Comparison of ENCODE assay signal across 8 cellular contexts in genomic region chr11:3056296-3057068, GRCh38. TPM values are rescaled to one million over a fixed set of nuclear protein-coding genes. Genes with fewer than 3 reads are reported as not detected.
DNase-seq lines count a peak whose midpoint lies in the region; ATAC-seq, FAIRE-seq and TF ChIP-seq lines count a peak whose summit lies in the region.

No MANE protein-coding gene starts in this region.

- BruUV-seq in OCI-LY7 (replicated peaks; lab: Mats Ljungman, UMichigan) (no TSS peak), K562 (replicated peaks; lab: Mats Ljungman, UMichigan) (TSS peak; percentile 43)

- no peaks in the 10 kb centered on the region for H3K27me3 Mint-ChIP-seq in stimulated activated naive CD8-positive, alpha-beta T cell treated with anti-CD3 and anti-CD28 coated beads, Interleukin-15, amount 100 ng/mL, for 72 hours

- no peaks in the 10 kb centered on the region for H3K9me2 ChIP-seq in OCI-LY7 (ENCODE audit: insufficient read depth, low read length)

- H2AFZ ChIP-seq in OCI-LY7 (ENCODE audit: low read length), result no peak overlapping the region; the same call in 1 of the 2 replicates
- H2AFZ ChIP-seq in K562 (ENCODE audit: low read depth, low read length), result no peak overlapping the region

- CTCF ChIA-PET in OCI-LY7 (lab: Charles Lee; ENCODE audit: unreplicated experiment) (no interaction called here), K562 (lab: Yijun Ruan, JAX; ENCODE audit: low intra/inter-chr PET ratio) (no interaction called here)

- H3K4me3 ChIP-seq in OCI-LY7 (ENCODE audit: low read depth, low read length, poor library complexity, severe bottlenecking) (peak overlapping the region; percentile 95), K562 (peak overlapping the region; percentile 100), liver (ENCODE audit: low read depth in 1 of 3, low read length in 3 of 3) (peak overlapping the region; percentile 87 to 94 (median 89))

- H3K79me2 ChIP-seq in OCI-LY7 (ENCODE audit: insufficient read depth, low read depth, low read length), result peaks cover 51% of the 10 kb centered on the region
- H3K79me2 ChIP-seq in K562 (ENCODE audit: control insufficient read depth, insufficient read depth, low read length), result peaks cover 62% of the 10 kb centered on the region

- TF ChIP-seq CTCF in OCI-LY7 (conservative IDR thresholded peaks at IDR 0.05; ENCODE audit: low read length) (no peak), K562 (IDR thresholded peaks at IDR 0.05 in 2 of 3, conservative IDR thresholded peaks at IDR 0.05 in 1 of 3; ENCODE audit: insufficient read depth in 2 of 3, low read depth in 1 of 3, low read length in 3 of 3) (no peak), liver (IDR thresholded peaks at IDR 0.05; ENCODE audit: low read depth, low read length, missing input control) (no peak)

- H3K4me2 ChIP-seq in OCI-LY7 (ENCODE audit: low read length), result peak overlapping the region; percentile 95
- peak overlapping the region; percentile 88 for H3K4me2 ChIP-seq in K562 (ENCODE audit: insufficient read depth, low read length)

- H3K9me3 ChIP-seq in OCI-LY7 (ENCODE audit: low read length) (no peaks in the 10 kb centered on the region), K562 (replicated peaks; ENCODE audit: control insufficient read depth, insufficient read depth, low read depth, low read length) (no peaks in the 10 kb centered on the region), liver (ENCODE audit: control insufficient read depth in 4 of 4, low read length in 3 of 4) (no peaks in the 10 kb centered on the region)

- no peak for TF ChIP-seq EP300 in K562 (IDR thresholded peaks at IDR 0.05; ENCODE audit: low read length)

- DNase-seq in OCI-LY7 (ENCODE audit: low spot score) (peak; percentile 47), K562 (ENCODE audit: extremely low read depth in 1 of 4, low spot score in 3 of 4) (peak in 1 of 4 experiments; percentile 48), superior temporal gyrus (ENCODE audit: extremely low spot score) (no peak), NCI-H510A treated with DMSO at 0.1 percent for 48 hours (lab: John Stamatoyannopoulos, UW) (no peak)
- peak; percentile 34 to 48 for DNase-seq in stimulated activated naive CD8-positive, alpha-beta T cell treated with anti-CD3 and anti-CD28 coated beads, Interleukin-15, amount 100 ng/mL, for 72 hours

- H3K27ac ChIP-seq in OCI-LY7 (ENCODE audit: low read depth, low read length, poor library complexity, severe bottlenecking) (peak overlapping the region; percentile 49), K562 (ENCODE audit: extremely low read depth, low read depth, low read length) (peak overlapping the region; percentile 94), liver (ENCODE audit: low read depth in 1 of 2, low read length in 2 of 2) (peak overlapping the region; percentile 75 to 87)

- no peaks in the 10 kb centered on the region for H3K9me3 Mint-ChIP-seq in stimulated activated naive CD8-positive, alpha-beta T cell treated with anti-CD3 and anti-CD28 coated beads, Interleukin-15, amount 100 ng/mL, for 72 hours

- H3K9ac ChIP-seq in K562 (ENCODE audit: insufficient read depth in 1 of 2, low read depth in 2 of 2, low read length in 2 of 2) (peak overlapping the region; percentile 98 to 99), liver (ENCODE audit: low read depth in 1 of 2, low read length in 2 of 2) (peak overlapping the region; percentile 63 to 74)

- H3K27me3 ChIP-seq in K562 (ENCODE audit: control insufficient read depth in 2 of 2, insufficient read depth in 2 of 2, low read length in 2 of 2) (no peaks in the 10 kb centered on the region), liver (ENCODE audit: control insufficient read depth in 4 of 4, insufficient read depth in 4 of 4, low read length in 3 of 4) (no peaks in the 10 kb centered on the region)

- no peak for FAIRE-seq in K562 (lab: Jason Lieb, UNC)

- H4K20me1 ChIP-seq in OCI-LY7 (ENCODE audit: insufficient read depth, low read length) (peaks cover 6% of the 10 kb centered on the region; the same call in 1 of the 2 replicates), K562 (replicated peaks; ENCODE audit: control insufficient read depth, insufficient read depth, low read length) (peaks cover 38% of the 10 kb centered on the region)

- no peak for TF ChIP-seq POLR2A in K562 (conservative IDR thresholded peaks at IDR 0.05)

- H3K4me3 Mint-ChIP-seq in stimulated activated naive CD8-positive, alpha-beta T cell treated with anti-CD3 and anti-CD28 coated beads, Interleukin-15, amount 100 ng/mL, for 72 hours, result peak overlapping the region; percentile 98

- peaks cover 31% of the 10 kb centered on the region for H3K36me3 ChIP-seq in OCI-LY7 (ENCODE audit: insufficient read depth, low read length)
- peaks cover 30% of the 10 kb centered on the region; the same call in 2 of the 3 replicates for H3K36me3 ChIP-seq in K562 (ENCODE audit: control insufficient read depth, insufficient read depth, low read length)
- H3K36me3 ChIP-seq in liver (ENCODE audit: control insufficient read depth in 4 of 4, insufficient read depth in 3 of 4, low read depth in 1 of 4, low read length in 3 of 4), result peaks cover 0 to 9% (median 6%) of the 10 kb centered on the region in 4 donors

- peak overlapping the region; percentile 97 to 99 for H3K27ac Mint-ChIP-seq in stimulated activated naive CD8-positive, alpha-beta T cell treated with anti-CD3 and anti-CD28 coated beads, Interleukin-15, amount 100 ng/mL, for 72 hours

- peaks cover 18% of the 10 kb centered on the region for H3K9me1 ChIP-seq in K562 (ENCODE audit: control insufficient read depth, insufficient read depth, low read length)

- POLR2A ChIA-PET in OCI-LY7 (lab: Charles Lee), result interaction anchor here (1.0 kb wide), 1 partner anchor 42 kb away, joined by 3 read pairs; no protein-coding TSS in a partner anchor
- POLR2A ChIA-PET in K562 (lab: Yijun Ruan, JAX), result interaction anchor here (1.0 to 2.0 kb wide), 4 partner anchors 9 to 18 kb away, joined by 4 to 6 read pairs (median 6); no protein-coding TSS in a partner anchor

- H3K4me1 ChIP-seq in OCI-LY7 (ENCODE audit: insufficient read depth, low read length, poor library complexity, severe bottlenecking) (peaks cover 14% of the 10 kb centered on the region), K562 (replicated peaks in 1 of 2; ENCODE audit: control insufficient read depth in 2 of 2, insufficient read depth in 2 of 2, low read length in 2 of 2) (peaks cover 43 to 52% of the 10 kb centered on the region in 2 experiments), liver (ENCODE audit: control insufficient read depth in 4 of 4, insufficient read depth in 4 of 4, low read length in 3 of 4) (peaks cover 3 to 20% (median 16%) of the 10 kb centered on the region in 4 donors)

- in situ Hi-C loops in K562 (cut with MboI), result no loop called here

- 2% methylated on average over 16 of the region's 29 CpGs for WGBS in K562 (ENCODE audit: insufficient coverage, low coverage, missing lambda C conversion rate)
- 3% methylated on average over 29 of the region's 29 CpGs for WGBS in liver

- peaks cover 53% of the 10 kb centered on the region for H3K4me1 Mint-ChIP-seq in stimulated activated naive CD8-positive, alpha-beta T cell treated with anti-CD3 and anti-CD28 coated beads, Interleukin-15, amount 100 ng/mL, for 72 hours

- TF ChIP-seq RAD21 in K562 (CRISPR knock-in tag; conservative IDR thresholded peaks at IDR 0.05 in 1 of 2, IDR thresholded peaks at IDR 0.05 in 1 of 2) (no peak), liver (IDR thresholded peaks at IDR 0.05) (no peak)

- intact Hi-C loops in OCI-LY7 (cut with micrococcal nuclease; ENCODE audit: unreplicated experiment), result loop anchor here (2.0 to 5.0 kb wide), 2 partner anchors 64 to 669 kb away; partner anchors contain the start of gene NAP1L4
- intact Hi-C loops in K562 (cut with micrococcal nuclease), result no loop called here

- ATAC-seq in GM21381 (IDR thresholded peaks at IDR 0.05; ENCODE audit: unreplicated experiment), result peak; percentile 12
- no peak for ATAC-seq in K562
- peak; percentile 38 for ATAC-seq in stimulated activated naive CD8-positive, alpha-beta T cell treated with anti-CD3 and anti-CD28 coated beads, Interleukin-15, amount 100 ng/mL, for 72 hours
- no peak for ATAC-seq in GM21619 (IDR thresholded peaks at IDR 0.05; ENCODE audit: unreplicated experiment)

TF ChIP-seq in K562, 482 proteins besides CTCF, POLR2A, EP300 and RAD21 (continues in another document):
- TF ChIP-seq ZBTB7A (IDR thresholded peaks at IDR 0.05; ENCODE audit: borderline replicate concordance, control insufficient read depth, low read depth, low read length) (peak; percentile 20; the same call in 1 of the 2 replicates), TSC22D4 (tag; IDR thresholded peaks at IDR 0.05) (no peak), RBM14 (IDR thresholded peaks at IDR 0.05; ENCODE audit: borderline replicate concordance, insufficient read depth, low read depth, low read length) (0 out of 2 replicates have a peak, but pooled peaks have one; percentile 34), PTTG1 (tag; IDR thresholded peaks at IDR 0.05; ENCODE audit: low read depth) (no peak)

TF ChIP-seq in liver, 16 proteins besides CTCF, POLR2A, EP300 and RAD21 (continues in another document):
- TF ChIP-seq FOXA1 (IDR thresholded peaks at IDR 0.05) (no peak), GABPA (IDR thresholded peaks at IDR 0.05 in 1 of 2, conservative IDR thresholded peaks at IDR 0.05 in 1 of 2) (no peak), JUND (IDR thresholded peaks at IDR 0.05) (no peak), SP1 (IDR thresholded peaks at IDR 0.05) (peak; percentile 13), YY1 (IDR thresholded peaks at IDR 0.05) (no peak)

RNA-seq across cellular contexts. Expression of gene CARS1, which starts 0.7 kb away (rescaled TPM):
- total RNA-seq in OCI-LY7 (2014; rRNA removed; shearing (Covaris generic)), result 58.3 and 62.4 TPM in 2 replicates
- total RNA-seq in OCI-LY7 (2022) (88.8 and 92.6 TPM in 2 replicates), K562 (2014; rRNA removed) (73.6 and 77.3 TPM in 2 replicates), K562 (2014; rRNA removed; fragmentation: Illumina TruSeq; extraction: Trizol) (52.3 and 57.4 TPM in 2 replicates), K562 (2015; rRNA removed; fragmentation: Illumina TruSeq; extraction: Trizol) (27.0 and 31.5 TPM in 2 replicates), K562 (2021) (76.1 and 90.2 TPM in 2 replicates), liver (10 to 100 TPM; 15.2 to 40.1 TPM)
- 298 and 329 TPM in 2 replicates for total RNA-seq in K562 (2011; cell fraction: chromatin; rRNA removed; ENCODE audit: low replicate concordance)
- 156 and 161 TPM in 2 replicates for total RNA-seq in K562 (2011; cell fraction: nucleolus; rRNA removed)
- 164 and 168 TPM in 2 replicates for total RNA-seq in K562 (2011; cell fraction: nucleoplasm; rRNA removed)
- polyA plus RNA-seq in K562 (2011; rRNA removed) (87.9 and 93.0 TPM in 2 replicates), K562 (2014; fragmentation: Illumina TruSeq; extraction: Trizol) (80.1 and 90.0 TPM in 2 replicates), K562 (2014; fragmentation: Nextera tagmentation; extraction: Ambion mirVana) (10 to 100 TPM; 14.4 to 28.4 TPM), K562 (2014; rRNA removed) (94.0 and 106 TPM in 2 replicates), liver (10 to 100 TPM; 15.5 to 28.7 TPM)
- 38.4 and 53.6 TPM in 2 replicates for polyA plus RNA-seq in K562 (2011; cell fraction: cytosol; rRNA removed)
- polyA plus RNA-seq in K562 (2011; cell fraction: nucleus; rRNA removed), result 222 and 259 TPM in 2 replicates
- 42.8 and 175 TPM in 2 replicates for polyA plus RNA-seq in K562 (2012)
- polyA minus RNA-seq in K562 (2011; rRNA and poly(A)+ RNA removed), result 60.4 and 65.4 TPM in 2 replicates
- polyA minus RNA-seq in K562 (2011; cell fraction: cytosol; rRNA and poly(A)+ RNA removed), result 27.4 and 51.4 TPM in 2 replicates
- 66.9 and 96.7 TPM in 2 replicates for polyA minus RNA-seq in K562 (2011; cell fraction: nucleus; rRNA and poly(A)+ RNA removed)

Comparison
In these comparisons a context has a peak if more than half of its experiments do, and no peak if none do; other contexts are left out.
1. ATAC-seq: peak in GM21381 (single experiment) and stimulated activated naive CD8-positive, alpha-beta T cell treated with anti-CD3 and anti-CD28 coated beads, Interleukin-15, amount 100 ng/mL, for 72 hours (single experiment); none in K562 (single experiment) and GM21619 (single experiment).
2. DNase-seq: peak in OCI-LY7 (single experiment) and stimulated activated naive CD8-positive, alpha-beta T cell treated with anti-CD3 and anti-CD28 coated beads, Interleukin-15, amount 100 ng/mL, for 72 hours (2 of 2); none in superior temporal gyrus (single experiment) and NCI-H510A treated with DMSO at 0.1 percent for 48 hours (single experiment).
3. Peak in every context shown above with its lines, with median percentiles within 50 percentile points of each other: H3K27ac ChIP-seq and H3K4me3 ChIP-seq.